11 cellular contexts compared by ENCODE assay signal in the genomic region with DNA sequence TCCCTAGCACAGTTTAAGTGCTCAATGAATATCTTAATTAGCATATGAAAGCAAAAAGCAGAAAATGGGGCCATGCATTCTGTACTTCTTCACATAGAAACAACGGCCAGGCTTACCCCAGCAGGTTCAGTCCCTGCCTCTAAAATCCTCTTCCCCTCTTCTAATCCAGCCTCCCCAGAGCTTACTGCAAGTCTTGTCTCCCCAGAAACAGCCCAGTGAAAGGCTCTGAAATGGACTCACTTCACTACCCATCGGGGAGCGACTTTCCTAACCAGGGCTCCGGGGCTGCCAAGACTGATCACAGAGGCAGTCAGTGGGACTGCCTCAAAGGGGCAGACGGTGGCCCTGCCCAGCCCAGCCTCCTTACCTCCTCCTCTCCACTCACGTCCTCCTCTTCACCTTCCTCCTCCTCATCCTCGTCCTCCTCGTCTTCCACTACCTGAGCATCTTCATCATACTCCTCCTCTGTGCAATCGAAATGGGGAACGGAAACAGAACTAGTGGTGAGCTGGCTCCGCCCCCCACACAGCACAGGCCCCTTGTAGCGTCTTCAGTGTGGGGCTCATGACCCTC. TPM values are rescaled to one million over a fixed set of nuclear protein-coding genes. Genes with fewer than 3 reads are reported as not detected.
DNase-seq lines count a peak whose midpoint lies in the region; ATAC-seq and TF ChIP-seq lines count a peak whose summit lies in the region.
"Had no signal": no experiment of that assay in that cellular context is flagged by ENCODE, and none has a peak within 500 bp of the region (broad histone marks: within the 10 kb centered on the region; RNA-seq: fewer than 3 reads in every experiment).

No MANE protein-coding gene starts in this region.

- CTCF ChIA-PET in CD4-positive, alpha-beta T cell (lab: Charles Lee), result interaction anchor here (1.0 to 6.2 kb wide), 6 partner anchors 10 to 93 kb away, joined by 3 to 54 read pairs (median 12); no protein-coding TSS in a partner anchor

- no peak overlapping the region for H3K4me3 Mint-ChIP-seq in CD4-positive, alpha-beta T cell
- no peak overlapping the region for H3K4me3 Mint-ChIP-seq in HFFc6

- POLR2A ChIA-PET in CD4-positive, alpha-beta T cell (lab: Charles Lee), result interaction anchor here (1.4 to 2.5 kb wide), 3 partner anchors 13 to 46 kb away, joined by 3 to 11 read pairs (median 8); no protein-coding TSS in a partner anchor

- peaks cover 23% of the 10 kb centered on the region for H3K4me1 Mint-ChIP-seq in CD4-positive, alpha-beta T cell (ENCODE audit: low read depth)
- H3K4me1 Mint-ChIP-seq in HFFc6 (ENCODE audit: low read depth), result peaks cover 8% of the 10 kb centered on the region; the same call in 1 of the 2 replicates

- H3K27me3 Mint-ChIP-seq in CD4-positive, alpha-beta T cell, result no peaks in the 10 kb centered on the region
- H3K27me3 Mint-ChIP-seq in HFFc6 (ENCODE audit: insufficient read depth), result peaks cover 3% of the 10 kb centered on the region

- DNase-seq in CD4-positive, alpha-beta T cell, result no peak
- DNase-seq in HFFc6, result no peak
- DNase-seq in caudate nucleus (lab: John Stamatoyannopoulos, UW), result peak in 1 of 61 donors; percentile 51
- DNase-seq in NCI-H2196 treated with DMSO at 0.1 percent for 48 hours (lab: John Stamatoyannopoulos, UW; ENCODE audit: unreplicated experiment), result no peak
- DNase-seq in H7, result no peak
- no peak for DNase-seq in DMS79 (lab: John Stamatoyannopoulos, UW)
- DNase-seq: Calu3, NCI-H1694, ovary had no signal

- TF ChIP-seq CTCF in CD4-positive, alpha-beta T cell (IDR thresholded peaks at IDR 0.05), result no peak
- TF ChIP-seq CTCF in HFFc6 (IDR thresholded peaks at IDR 0.05) (no peak), neutrophil (IDR thresholded peaks at IDR 0.05) (no peak)

- H3K36me3 Mint-ChIP-seq in CD4-positive, alpha-beta T cell (ENCODE audit: low read depth), result peaks cover 94% of the 10 kb centered on the region
- peaks cover 43% of the 10 kb centered on the region for H3K36me3 Mint-ChIP-seq in HFFc6 (ENCODE audit: low read depth)

- peak overlapping the region; percentile 77 to 85 for H3K4me3 ChIP-seq in neutrophil (ENCODE audit: low read depth in 1 of 2, low read length in 1 of 2)
- H3K4me3 ChIP-seq in H7 (ENCODE audit: insufficient read depth, low read depth, low read length), result no peak overlapping the region
- H3K4me3 ChIP-seq: ovary had no signal

- no peaks in the 10 kb centered on the region for H3K9me3 Mint-ChIP-seq in CD4-positive, alpha-beta T cell
- H3K9me3 Mint-ChIP-seq in HFFc6, result no peaks in the 10 kb centered on the region

- peaks cover 65 to 73% of the 10 kb centered on the region in 2 experiments for H3K4me1 ChIP-seq in neutrophil (ENCODE audit: control insufficient read depth in 1 of 2, insufficient read depth in 1 of 2, low read depth in 1 of 2, low read length in 1 of 2)

- peak overlapping the region; percentile 9 for H3K27ac ChIP-seq in CD4-positive, alpha-beta T cell (ENCODE audit: low read depth, low read length)
- peak overlapping the region; percentile 56 for H3K27ac ChIP-seq in caudate nucleus (ENCODE audit: low read depth, low read length)
- peak overlapping the region; percentile 98 for H3K27ac ChIP-seq in neutrophil
- H3K27ac ChIP-seq: ovary had no signal

- H3K27ac Mint-ChIP-seq in CD4-positive, alpha-beta T cell, result peak overlapping the region; percentile 76
- 0 out of 2 replicates have a peak overlapping the region, but pooled peaks have one; percentile 3 for H3K27ac Mint-ChIP-seq in HFFc6

- no peaks in the 10 kb centered on the region for H3K9me3 ChIP-seq in CD4-positive, alpha-beta T cell (ENCODE audit: control insufficient read depth, low read length)
- no peaks in the 10 kb centered on the region for H3K9me3 ChIP-seq in neutrophil
- H3K9me3 ChIP-seq: ovary had no signal

- H3K27me3 ChIP-seq in CD4-positive, alpha-beta T cell (ENCODE audit: control insufficient read depth, insufficient read depth, low read length), result no peaks in the 10 kb centered on the region
- H3K27me3 ChIP-seq in neutrophil (no peaks in the 10 kb centered on the region), H7 (ENCODE audit: control insufficient read depth, insufficient read depth, low read length) (no peaks in the 10 kb centered on the region)
- H3K27me3 ChIP-seq: ovary had no signal

- H3K36me3 ChIP-seq in neutrophil, result peaks cover 64% of the 10 kb centered on the region
- peaks cover 28% of the 10 kb centered on the region for H3K36me3 ChIP-seq in H7 (replicated peaks; ENCODE audit: control insufficient read depth, insufficient read depth, low read length)
- H3K36me3 ChIP-seq: ovary had no signal

- intact Hi-C loops in CD4-positive, alpha-beta T cell (cut with DNase I, micrococcal nuclease), result loop anchor here (1.0 to 2.0 kb wide), 3 partner anchors 47 to 93 kb away; no protein-coding TSS in a partner anchor

- ATAC-seq in CD4-positive, alpha-beta T cell (ENCODE audit: poor library complexity), result no peak
- no peak for ATAC-seq in GM18498 (IDR thresholded peaks at IDR 0.05; ENCODE audit: unreplicated experiment)

RNA-seq across cellular contexts. Expression of a gene that starts 38.0 kb away (rescaled TPM):
- total RNA-seq in CD4-positive, alpha-beta T cell, result 10 to 100 TPM; 55.1 to 57.3 TPM
- 100 to 1,000 TPM in 5 of 6 experiments, 10 to 100 TPM in 1; 95.7 to 130 (median 118) TPM for total RNA-seq in HFFc6 (2021; fragmentation: NEBNext Ultra II Directional; extraction: Animal tissue kit (Norgen Biotek cat#: 25700))
- total RNA-seq in H7 (2014; rRNA removed; shearing (Covaris generic)), result 107 and 138 TPM in 2 replicates

Comparison
In these comparisons a context has a peak if more than half of its experiments do, and no peak if none do; other contexts are left out.
1. H3K27ac ChIP-seq: peak in every context shown above with its lines; median percentile 98 in neutrophil; 56 in caudate nucleus; 9 in CD4-positive, alpha-beta T cell.